8 cellular contexts compared by ENCODE assay signal in the genomic region with DNA sequence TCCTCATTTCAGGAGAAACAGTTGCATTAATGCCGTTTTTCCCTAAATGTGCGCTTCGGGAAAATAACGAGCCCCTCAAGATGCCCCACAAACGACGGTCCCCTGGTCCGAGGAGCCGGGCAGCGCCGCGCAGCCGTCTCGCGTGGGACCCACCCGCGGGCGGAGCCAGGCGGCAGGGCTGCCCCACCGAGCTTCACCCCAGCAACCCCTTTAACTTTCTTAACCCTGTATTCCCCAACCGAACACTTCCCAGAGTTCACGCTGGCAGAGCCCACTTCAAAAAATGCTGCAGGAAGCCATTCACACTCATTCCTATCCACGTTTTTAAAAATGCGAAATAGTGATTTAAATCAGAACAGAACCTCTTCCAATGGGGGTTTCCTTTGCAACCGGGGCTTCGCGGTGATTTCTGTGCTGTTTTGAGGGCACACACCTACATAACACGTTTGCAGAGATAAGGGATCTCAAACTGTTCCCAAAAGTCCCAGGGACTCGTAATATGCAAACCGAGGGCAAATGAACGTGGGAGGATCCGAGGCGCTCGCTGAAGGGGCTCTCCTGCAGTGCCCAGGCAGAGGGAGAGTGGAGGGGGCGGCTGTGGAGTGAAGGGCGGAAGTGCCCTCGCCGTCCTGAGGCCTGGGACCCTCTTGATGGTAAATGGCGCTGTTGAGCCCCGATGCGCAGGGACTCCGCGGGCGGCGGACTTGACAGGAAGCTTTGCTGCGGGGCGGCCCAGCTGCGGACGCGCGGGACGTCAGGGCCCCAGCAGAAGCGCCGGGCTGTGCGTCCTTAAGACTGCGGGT.
A peak's percentile ranks its signal among the peaks of the same experiment; 100 is the strongest.
DNase-seq lines count a peak whose midpoint lies in the region; ATAC-seq and TF ChIP-seq lines count a peak whose summit lies in the region.

No MANE protein-coding gene starts in this region.

- H3K4me3 Mint-ChIP-seq in activated T-helper 2 cell treated with anti-CD3 and anti-CD28 coated beads, Interferon-gamma antibody, Interleukin-2, Interleukin-4, amounts not matched to agents 10 μg/mL and 5 μg/mL and 100 μg/mL, durations not matched to agents 14 hours and 24 hours and 36 hours (ENCODE audit: low read depth): peak overlapping the region; percentile 64
- H3K4me3 Mint-ChIP-seq in osteocyte (ENCODE audit: unreplicated experiment): peak overlapping the region; percentile 83

- DNase-seq in AG08395 (ENCODE audit: low spot score) (peak; percentile 34), NCI-H748 (lab: John Stamatoyannopoulos, UW; ENCODE audit: unreplicated experiment) (peak; percentile 80), germinal center (ENCODE audit: low spot score) (peak; percentile 33), osteocyte (ENCODE audit: extremely low spot score, unreplicated experiment) (no peak), putamen (ENCODE audit: low spot score) (no peak)
- peak; percentile 33 for DNase-seq in activated T-helper 2 cell treated with anti-CD3 and anti-CD28 coated beads, Interferon-gamma antibody, Interleukin-2, Interleukin-4, amounts not matched to agents 10 μg/mL and 5 μg/mL and 100 μg/mL, durations not matched to agents 14 hours and 24 hours and 36 hours (ENCODE audit: low spot score)

- peaks cover 1% of the 10 kb centered on the region for H3K4me1 Mint-ChIP-seq in activated T-helper 2 cell treated with anti-CD3 and anti-CD28 coated beads, Interferon-gamma antibody, Interleukin-2, Interleukin-4, amounts not matched to agents 10 μg/mL and 5 μg/mL and 100 μg/mL, durations not matched to agents 14 hours and 24 hours and 36 hours (ENCODE audit: low read depth)
- H3K4me1 Mint-ChIP-seq in osteocyte (ENCODE audit: unreplicated experiment): no peaks in the 10 kb centered on the region

- H3K27ac Mint-ChIP-seq in activated T-helper 2 cell treated with anti-CD3 and anti-CD28 coated beads, Interferon-gamma antibody, Interleukin-2, Interleukin-4, amounts not matched to agents 10 μg/mL and 5 μg/mL and 100 μg/mL, durations not matched to agents 14 hours and 24 hours and 36 hours: no peak overlapping the region
- peak overlapping the region; percentile 25 for H3K27ac Mint-ChIP-seq in osteocyte (ENCODE audit: unreplicated experiment)

- no peaks in the 10 kb centered on the region for H3K36me3 Mint-ChIP-seq in activated T-helper 2 cell treated with anti-CD3 and anti-CD28 coated beads, Interferon-gamma antibody, Interleukin-2, Interleukin-4, amounts not matched to agents 10 μg/mL and 5 μg/mL and 100 μg/mL, durations not matched to agents 14 hours and 24 hours and 36 hours (ENCODE audit: low read depth)
- H3K36me3 Mint-ChIP-seq in osteocyte (ENCODE audit: unreplicated experiment): no peaks in the 10 kb centered on the region

- peaks cover 42% of the 10 kb centered on the region for H3K27me3 Mint-ChIP-seq in activated T-helper 2 cell treated with anti-CD3 and anti-CD28 coated beads, Interferon-gamma antibody, Interleukin-2, Interleukin-4, amounts not matched to agents 10 μg/mL and 5 μg/mL and 100 μg/mL, durations not matched to agents 14 hours and 24 hours and 36 hours (ENCODE audit: low read depth)
- peaks cover 3% of the 10 kb centered on the region for H3K27me3 Mint-ChIP-seq in osteocyte (ENCODE audit: unreplicated experiment)

- intact Hi-C loops in activated T-helper 2 cell treated with anti-CD3 and anti-CD28 coated beads, Interferon-gamma antibody, Interleukin-2, Interleukin-4, amounts not matched to agents 10 μg/mL and 5 μg/mL and 100 μg/mL, durations not matched to agents 14 hours and 24 hours and 36 hours (cut with micrococcal nuclease): loop anchor here (10.0 kb wide), 1 partner anchor 59 kb away; no protein-coding TSS in a partner anchor

- TF ChIP-seq CTCF in osteocyte (IDR thresholded peaks at IDR 0.05): peak; percentile 31

- no peaks in the 10 kb centered on the region for H3K9me3 Mint-ChIP-seq in activated T-helper 2 cell treated with anti-CD3 and anti-CD28 coated beads, Interferon-gamma antibody, Interleukin-2, Interleukin-4, amounts not matched to agents 10 μg/mL and 5 μg/mL and 100 μg/mL, durations not matched to agents 14 hours and 24 hours and 36 hours
- H3K9me3 Mint-ChIP-seq in osteocyte (ENCODE audit: unreplicated experiment): no peaks in the 10 kb centered on the region

- ATAC-seq in GM18861 (IDR thresholded peaks at IDR 0.05; ENCODE audit: unreplicated experiment) (peak; percentile 69), HG02973 (IDR thresholded peaks at IDR 0.05; ENCODE audit: unreplicated experiment) (peak; percentile 77)

Comparison
In these comparisons a context has a peak if more than half of its experiments do, and no peak if none do; other contexts are left out.
1. DNase-seq: peak in AG08395 (single experiment), NCI-H748 (single experiment), activated T-helper 2 cell treated with anti-CD3 and anti-CD28 coated beads, Interferon-gamma antibody, Interleukin-2, Interleukin-4, amounts not matched to agents 10 μg/mL and 5 μg/mL and 100 μg/mL, durations not matched to agents 14 hours and 24 hours and 36 hours (single experiment) and germinal center (single experiment); none in osteocyte (single experiment) and putamen (single experiment).